9 cellular contexts compared by ENCODE assay signal in the genomic region with DNA sequence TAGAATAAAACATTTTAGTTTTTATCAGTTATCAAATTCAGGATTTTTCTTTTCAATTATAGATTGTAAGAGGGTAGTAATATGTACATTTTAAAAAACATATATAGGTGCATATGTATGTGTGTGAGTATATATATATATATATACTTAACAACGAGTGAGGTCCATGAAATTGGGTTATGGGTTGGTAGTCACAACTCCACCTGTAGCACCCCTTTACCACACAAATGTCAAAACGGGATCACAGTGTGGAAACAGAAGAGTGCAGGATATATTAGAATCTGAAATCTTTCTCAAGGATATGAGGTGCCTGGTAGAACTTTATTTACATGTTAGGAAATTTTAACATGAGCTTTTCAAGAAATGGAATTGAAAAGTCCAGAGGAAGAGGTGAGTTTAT. TPM values are rescaled to one million over a fixed set of nuclear protein-coding genes. Genes with fewer than 3 reads are reported as not detected.
A peak's percentile ranks its signal among the peaks of the same experiment; 100 is the strongest.
DNase-seq lines count a peak whose midpoint lies in the region; ATAC-seq, FAIRE-seq and TF ChIP-seq lines count a peak whose summit lies in the region.
"Had no signal": no experiment of that assay in that cellular context is flagged by ENCODE, and none has a peak within 500 bp of the region (broad histone marks: within the 10 kb centered on the region; RNA-seq: fewer than 3 reads in every experiment).

No MANE protein-coding gene starts in this region.

- no peak for TF ChIP-seq CTCF in keratinocyte (optimal IDR thresholded peaks at IDR 0.05 in 1 of 3, IDR thresholded peaks at IDR 0.05 in 1 of 3, conservative IDR thresholded peaks at IDR 0.05 in 1 of 3; ENCODE audit: extremely low read depth in 1 of 3, insufficient read depth in 2 of 3, low read length in 3 of 3)

- no peak for ATAC-seq in right cardiac atrium
- ATAC-seq in left ventricle myocardium superior = no peak
- ATAC-seq in GM21390 (IDR thresholded peaks at IDR 0.05; ENCODE audit: unreplicated experiment) = no peak

- peaks cover 2% of the 10 kb centered on the region for H3K4me1 ChIP-seq in right cardiac atrium (ENCODE audit: control insufficient read depth, insufficient read depth, low read length)
- peaks cover 23% of the 10 kb centered on the region for H3K4me1 ChIP-seq in keratinocyte (ENCODE audit: control insufficient read depth, extremely low read depth, insufficient read depth, low read length)

- no peaks in the 10 kb centered on the region for H3K36me3 ChIP-seq in keratinocyte (ENCODE audit: control insufficient read depth in 2 of 2, extremely low read depth in 1 of 2, insufficient read depth in 2 of 2, low read length in 2 of 2)
- H3K36me3 ChIP-seq: pancreas had no signal

- WGBS in right cardiac atrium = 4% methylated on average over 2 of the region's 2 CpGs

- peaks cover 3% of the 10 kb centered on the region for H4K20me1 ChIP-seq in keratinocyte (ENCODE audit: control insufficient read depth, extremely low read depth, insufficient read depth, low read length)

- H3K9me1 ChIP-seq in keratinocyte (ENCODE audit: control insufficient read depth, extremely low read depth, insufficient read depth, low read length) = no peaks in the 10 kb centered on the region

- H3K27ac ChIP-seq in right cardiac atrium (ENCODE audit: low read length) (no peak overlapping the region), keratinocyte (ENCODE audit: control insufficient read depth, insufficient read depth, low read length) (peak overlapping the region; percentile 99)

- peak overlapping the region; percentile 99 for H3K9ac ChIP-seq in keratinocyte (ENCODE audit: control insufficient read depth, extremely low read depth, insufficient read depth, low read length)

- H3K9me3 ChIP-seq in right cardiac atrium (ENCODE audit: control insufficient read depth, low read length) (no peaks in the 10 kb centered on the region), keratinocyte (ENCODE audit: control insufficient read depth, low read depth, low read length) (no peaks in the 10 kb centered on the region)
- H3K9me3 ChIP-seq: pancreas had no signal

- dilution Hi-C loops in keratinocyte (cut with MboI; ENCODE audit: extremely low pct_ligation_motif_present, low sequenced_read_pairs) = no loop called here

- peaks cover 28% of the 10 kb centered on the region for H3K79me2 ChIP-seq in keratinocyte (ENCODE audit: control insufficient read depth, insufficient read depth, low read length)

- H3K27me3 ChIP-seq in right cardiac atrium (ENCODE audit: control insufficient read depth, insufficient read depth) (no peaks in the 10 kb centered on the region), keratinocyte (ENCODE audit: control insufficient read depth, extremely low read depth, insufficient read depth, low read length) (no peaks in the 10 kb centered on the region)
- H3K27me3 ChIP-seq: pancreas had no signal

- no peak overlapping the region for H2AFZ ChIP-seq in keratinocyte (ENCODE audit: control insufficient read depth, low read length)

- DNase-seq in right cardiac atrium (no peak), left ventricle myocardium superior (no peak), SW480 (ENCODE audit: low spot score) (peak; percentile 55), keratinocyte (ENCODE audit: low read depth, low spot score) (no peak), urothelium cell line (ENCODE audit: low spot score) (peak; percentile 13)
- no peak for DNase-seq in activated effector memory CD4-positive, alpha-beta T cell treated with anti-CD3 and anti-CD28 coated beads, Interleukin-2, amount 50 U/mL, for 16 hours
- DNase-seq in activated CD4-positive, alpha-beta T cell treated with anti-CD3 and anti-CD28 coated beads, Interleukin-2, amount 50 U/mL, for 4 hours = no peak
- DNase-seq: pancreas had no signal

- no peak for FAIRE-seq in keratinocyte (lab: Jason Lieb, UNC)
- no peak for FAIRE-seq in urothelium cell line (lab: Jason Lieb, UNC)
- FAIRE-seq: pancreas had no signal

- intact Hi-C loops in right cardiac atrium (cut with DNase I) = loop anchor here in 3 of 4 donors (10.0 kb wide), 2 partner anchors 80 to 90 kb away; a partner anchor contains a TSS
- intact Hi-C loops in left ventricle myocardium superior (cut with micrococcal nuclease) = no loop called here

- H3K4me3 ChIP-seq in right cardiac atrium (ENCODE audit: low read length) = peak overlapping the region; percentile 86
- H3K4me3 ChIP-seq in keratinocyte (ENCODE audit: control insufficient read depth in 2 of 3, extremely low read depth in 1 of 3, insufficient read depth in 2 of 3, low read depth in 1 of 3, low read length in 3 of 3) = peak overlapping the region; percentile 2 to 94 (median 4)

- H3K4me2 ChIP-seq in keratinocyte (ENCODE audit: control insufficient read depth, extremely low read depth, insufficient read depth, low read depth, low read length) = peak overlapping the region; percentile 92

RNA-seq across cellular contexts. Expression of a gene that starts 31.3 kb away (rescaled TPM):
- total RNA-seq in right cardiac atrium = 10 to 100 TPM; 17.7 to 32.7 (median 24.5) TPM
- 21.8 TPM for polyA plus RNA-seq in right cardiac atrium
- total RNA-seq in left ventricle myocardium superior = 26.5 TPM
- polyA plus RNA-seq in keratinocyte = 12.9 to 21.9 TPM (median 21.0 TPM) in 3 replicates
- polyA plus RNA-seq in keratinocyte (2011; ENCODE audit: low read depth) = 53.1 TPM
- polyA plus RNA-seq in keratinocyte (2011; cell fraction: cytosol; rRNA removed) = 10.1 and 18.4 TPM in 2 replicates
- 28.1 and 36.2 TPM in 2 replicates for polyA plus RNA-seq in keratinocyte (2011; cell fraction: nucleus; rRNA removed)
- 11.3 and 21.1 TPM in 2 replicates for polyA plus RNA-seq in keratinocyte (2012; ENCODE audit: low replicate concordance)
- polyA minus RNA-seq in keratinocyte = 3.0 to 12.7 TPM (median 11.3 TPM) in 3 replicates
- 7.7 TPM for polyA minus RNA-seq in keratinocyte (2011; cell fraction: cytosol; rRNA and poly(A)+ RNA removed)
- 14.9 and 22.6 TPM in 2 replicates for polyA minus RNA-seq in keratinocyte (2011; cell fraction: nucleus; rRNA and poly(A)+ RNA removed)

Comparison
In these comparisons a context has a peak if more than half of its experiments do, and no peak if none do; other contexts are left out.
1. DNase-seq: peak in SW480 (single experiment) and urothelium cell line (single experiment); none in right cardiac atrium (0 of 3), left ventricle myocardium superior (single experiment), keratinocyte (single experiment), activated effector memory CD4-positive, alpha-beta T cell treated with anti-CD3 and anti-CD28 coated beads, Interleukin-2, amount 50 U/mL, for 16 hours (single experiment) and activated CD4-positive, alpha-beta T cell treated with anti-CD3 and anti-CD28 coated beads, Interleukin-2, amount 50 U/mL, for 4 hours (0 of 2).